Comparison of ENCODE assay signal across 18 cellular contexts in the genomic region with DNA sequence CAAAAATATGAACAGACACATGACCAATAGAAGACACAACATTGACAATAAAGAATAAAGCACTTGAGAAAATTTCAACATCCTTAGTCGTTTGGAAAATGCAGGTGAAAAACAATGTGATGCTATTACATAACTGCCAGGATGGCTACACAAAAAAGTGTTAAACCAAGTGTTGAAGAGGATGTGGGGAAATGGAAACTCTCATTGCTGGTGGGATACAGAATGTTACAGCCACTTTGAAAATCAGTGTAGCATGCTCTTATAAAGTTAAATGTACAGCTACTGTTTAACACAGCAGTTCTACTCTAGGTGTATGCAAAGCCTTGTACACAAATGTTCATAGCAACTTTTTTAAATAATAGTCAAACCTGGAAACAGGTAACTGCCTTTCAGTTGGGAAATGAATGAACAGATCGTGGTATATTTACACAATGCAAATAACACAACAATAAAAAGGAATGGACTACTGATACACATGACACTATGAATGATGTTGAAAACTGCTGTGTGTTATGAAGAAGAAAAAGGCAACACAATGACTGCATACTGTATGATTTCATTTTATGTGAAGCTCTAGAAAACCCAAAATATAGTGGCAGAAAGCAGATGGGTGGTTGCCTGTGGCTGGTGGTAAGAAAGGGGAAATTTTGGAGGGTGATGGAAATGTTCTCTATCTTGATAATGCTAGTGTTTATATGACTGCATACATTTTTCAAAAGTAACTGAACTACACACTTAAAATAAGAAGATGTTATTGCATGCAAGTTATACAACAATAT.
A peak's percentile ranks its signal among the peaks of the same experiment; 100 is the strongest.
DNase-seq lines count a peak whose midpoint lies in the region; ATAC-seq and TF ChIP-seq lines count a peak whose summit lies in the region.
"Had no signal": no experiment of that assay in that cellular context is flagged by ENCODE, and none has a peak within 500 bp of the region (broad histone marks: within the 10 kb centered on the region; RNA-seq: fewer than 3 reads in every experiment).

No MANE protein-coding gene starts in this region.

- H3K27me3 ChIP-seq in endodermal cell (ENCODE audit: control insufficient read depth, insufficient read depth, low read length, poor library complexity, severe bottlenecking) = no peaks in the 10 kb centered on the region
- H3K27me3 ChIP-seq: BLaER1 had no signal

- TF ChIP-seq CTCF in endodermal cell (conservative IDR thresholded peaks at IDR 0.05) = no peak

- no peaks in the 10 kb centered on the region for H3K36me3 Mint-ChIP-seq in activated T-cell treated with anti-CD3 and anti-CD28 coated beads, Interleukin-2, amount 50 U/mL, for 72 hours (ENCODE audit: insufficient read depth in 2 of 2)
- no peaks in the 10 kb centered on the region for H3K36me3 Mint-ChIP-seq in endodermal cell (ENCODE audit: low read depth)
- no peaks in the 10 kb centered on the region for H3K36me3 Mint-ChIP-seq in natural killer cell treated with Interleukin-12 subunit alpha and Interleukin-12 subunit beta and Interleukin-15 and Interleukin-18, amount 100 ng/mL, for 72 hours
- H3K36me3 Mint-ChIP-seq: CD4-positive, CD25-positive, alpha-beta regulatory T cell; CD8-positive, alpha-beta T cell had no signal

- H3K9me3 ChIP-seq in endodermal cell (ENCODE audit: control insufficient read depth, low read length) = peaks cover 78% of the 10 kb centered on the region
- H3K9me3 ChIP-seq: BLaER1 had no signal

- H3K4me3 ChIP-seq in endodermal cell (ENCODE audit: low read length) = peak overlapping the region; percentile 31
- H3K4me3 ChIP-seq: BLaER1, GM23338 had no signal

- H3K9me3 Mint-ChIP-seq in activated T-cell treated with anti-CD3 and anti-CD28 coated beads, Interleukin-2, amount 50 U/mL, for 72 hours = no peaks in the 10 kb centered on the region
- H3K9me3 Mint-ChIP-seq in endodermal cell = peaks cover 56% of the 10 kb centered on the region
- no peaks in the 10 kb centered on the region for H3K9me3 Mint-ChIP-seq in natural killer cell treated with Interleukin-12 subunit alpha and Interleukin-12 subunit beta and Interleukin-15 and Interleukin-18, amount 100 ng/mL, for 72 hours

- H3K4me1 Mint-ChIP-seq in activated T-cell treated with anti-CD3 and anti-CD28 coated beads, Interleukin-2, amount 50 U/mL, for 72 hours (ENCODE audit: low read depth) = peaks cover 7% of the 10 kb centered on the region
- H3K4me1 Mint-ChIP-seq in endodermal cell = no peaks in the 10 kb centered on the region
- peaks cover 20 to 32% of the 10 kb centered on the region in 2 donors for H3K4me1 Mint-ChIP-seq in natural killer cell treated with Interleukin-12 subunit alpha and Interleukin-12 subunit beta and Interleukin-15 and Interleukin-18, amount 100 ng/mL, for 72 hours (ENCODE audit: low read depth in 2 of 2)
- H3K4me1 Mint-ChIP-seq: B cell, GM23338, H9 had no signal

- no peak overlapping the region for H3K27ac ChIP-seq in endodermal cell (ENCODE audit: low read depth, low read length)
- H3K27ac ChIP-seq: 22Rv1, BLaER1, C4-2B had no signal

- 13 to 67% methylated on average over 1 to 2 of the region's 2 CpGs for WGBS in endodermal cell (ENCODE audit: insufficient coverage in 1 of 2, insufficient read length in 1 of 2), 2 experiments

- H3K27me3 Mint-ChIP-seq in activated T-cell treated with anti-CD3 and anti-CD28 coated beads, Interleukin-2, amount 50 U/mL, for 72 hours (ENCODE audit: low read depth) = peaks cover 7% of the 10 kb centered on the region
- no peaks in the 10 kb centered on the region for H3K27me3 Mint-ChIP-seq in endodermal cell (ENCODE audit: insufficient read depth)
- H3K27me3 Mint-ChIP-seq in natural killer cell treated with Interleukin-12 subunit alpha and Interleukin-12 subunit beta and Interleukin-15 and Interleukin-18, amount 100 ng/mL, for 72 hours = no peaks in the 10 kb centered on the region
- H3K27me3 Mint-ChIP-seq: B cell had no signal

- no peak overlapping the region for H3K4me3 Mint-ChIP-seq in activated T-cell treated with anti-CD3 and anti-CD28 coated beads, Interleukin-2, amount 50 U/mL, for 72 hours
- no peak overlapping the region for H3K4me3 Mint-ChIP-seq in endodermal cell
- peak overlapping the region; percentile 18 for H3K4me3 Mint-ChIP-seq in natural killer cell treated with Interleukin-12 subunit alpha and Interleukin-12 subunit beta and Interleukin-15 and Interleukin-18, amount 100 ng/mL, for 72 hours
- H3K4me3 Mint-ChIP-seq: B cell; CD4-positive, CD25-positive, alpha-beta regulatory T cell; CD8-positive, alpha-beta T cell; GM23338; H9 had no signal

- H3K36me3 ChIP-seq in endodermal cell (ENCODE audit: control insufficient read depth, insufficient read depth, low read length) = no peaks in the 10 kb centered on the region
- H3K36me3 ChIP-seq: BLaER1 had no signal

- ATAC-seq in activated T-cell treated with anti-CD3 and anti-CD28 coated beads, Interleukin-2, amount 50 U/mL, for 72 hours (replicated peaks in 1 of 2) = peak; percentile 85 to 89
- peak in 1 of 2 donors; percentile 17 for ATAC-seq in natural killer cell treated with Interleukin-12 subunit alpha and Interleukin-12 subunit beta and Interleukin-15 and Interleukin-18, amount 100 ng/mL, for 72 hours
- no peak for ATAC-seq in HG03457 (IDR thresholded peaks at IDR 0.05; ENCODE audit: unreplicated experiment)
- ATAC-seq in GM21619 (IDR thresholded peaks at IDR 0.05; ENCODE audit: unreplicated experiment) = no peak
- ATAC-seq: CD8-positive, alpha-beta T cell; GM23338; HCT116 had no signal

- no peak overlapping the region for H3K9ac ChIP-seq in endodermal cell (ENCODE audit: extremely low read depth, low read length, poor library complexity, severe bottlenecking)
- H3K9ac ChIP-seq: BLaER1 had no signal

- no peaks in the 10 kb centered on the region for H3K4me1 ChIP-seq in endodermal cell (ENCODE audit: control insufficient read depth, insufficient read depth, low read length)
- H3K4me1 ChIP-seq: BLaER1, Caco-2 had no signal

- peak; percentile 2 to 6 for DNase-seq in activated T-cell treated with anti-CD3 and anti-CD28 coated beads, Interleukin-2, amount 50 U/mL, for 72 hours
- no peak for DNase-seq in activated T-cell treated with anti-CD3 and anti-CD28 coated beads, Interleukin-2, amount 50 U/mL, for 1 hour
- no peak for DNase-seq in endodermal cell
- no peak for DNase-seq in natural killer cell treated with Interleukin-12 subunit alpha and Interleukin-12 subunit beta and Interleukin-15 and Interleukin-18, amount 100 ng/mL, for 72 hours (ENCODE audit: low spot score)
- DNase-seq: Caco-2; CD4-positive, CD25-positive, alpha-beta regulatory T cell; CD8-positive, alpha-beta T cell; DMS153; DND-41; H9 had no signal

- H3K27ac Mint-ChIP-seq in activated T-cell treated with anti-CD3 and anti-CD28 coated beads, Interleukin-2, amount 50 U/mL, for 72 hours = no peak overlapping the region
- H3K27ac Mint-ChIP-seq in endodermal cell = no peak overlapping the region
- H3K27ac Mint-ChIP-seq in natural killer cell treated with Interleukin-12 subunit alpha and Interleukin-12 subunit beta and Interleukin-15 and Interleukin-18, amount 100 ng/mL, for 72 hours = peak overlapping the region in 1 of 2 donors; percentile 31
- H3K27ac Mint-ChIP-seq: B cell; CD4-positive, CD25-positive, alpha-beta regulatory T cell; CD8-positive, alpha-beta T cell; GM23338; H9 had no signal

Comparison
In these comparisons a context has a peak if more than half of its experiments do, and no peak if none do; other contexts are left out.
1. DNase-seq: peak in activated T-cell treated with anti-CD3 and anti-CD28 coated beads, Interleukin-2, amount 50 U/mL, for 72 hours (2 of 2); none in activated T-cell treated with anti-CD3 and anti-CD28 coated beads, Interleukin-2, amount 50 U/mL, for 1 hour (single experiment), endodermal cell (single experiment) and natural killer cell treated with Interleukin-12 subunit alpha and Interleukin-12 subunit beta and Interleukin-15 and Interleukin-18, amount 100 ng/mL, for 72 hours (single experiment).
2. ATAC-seq: peak in activated T-cell treated with anti-CD3 and anti-CD28 coated beads, Interleukin-2, amount 50 U/mL, for 72 hours (2 of 2); none in HG03457 (single experiment) and GM21619 (single experiment).